In the genomic region with DNA sequence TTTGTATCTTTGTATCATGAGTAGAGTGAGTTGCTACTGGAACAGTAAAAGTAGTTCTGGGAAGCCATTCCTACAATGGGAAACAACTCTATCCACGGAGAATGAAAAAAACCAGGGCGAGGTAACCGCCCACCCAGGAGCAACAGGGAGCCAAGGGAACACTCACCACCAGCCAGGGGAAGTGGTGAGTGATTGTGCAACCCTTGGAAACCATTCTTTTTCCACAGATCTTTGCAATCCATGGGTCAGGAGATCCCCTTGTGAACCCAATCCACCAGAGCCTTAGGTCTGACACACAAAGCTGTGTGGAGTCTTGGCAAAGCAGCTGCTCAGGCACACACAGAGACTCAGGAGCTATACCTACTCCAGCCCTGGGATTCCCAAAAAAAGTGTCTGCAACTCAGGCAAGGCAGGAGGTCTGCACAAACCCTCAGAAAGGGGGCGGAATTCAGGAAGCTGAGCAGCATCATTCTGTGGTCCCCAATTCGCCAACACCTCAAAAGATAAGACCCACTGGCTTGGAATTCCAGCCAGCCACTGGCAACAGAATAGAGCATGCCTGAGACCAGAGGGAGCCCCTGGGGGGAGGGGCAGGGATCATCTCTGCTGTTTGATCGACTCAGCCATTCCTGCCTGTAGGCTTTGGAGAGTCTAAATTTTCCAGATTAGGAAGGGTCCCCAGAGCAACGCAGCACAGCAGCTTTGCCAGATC, we compare ENCODE assay signal across 19 cellular contexts. TPM values are rescaled to one million over a fixed set of nuclear protein-coding genes. Genes with fewer than 3 reads are reported as not detected.
DNase-seq lines count a peak whose midpoint lies in the region; ATAC-seq and TF ChIP-seq lines count a peak whose summit lies in the region.
"Had no signal": no experiment of that assay in that cellular context is flagged by ENCODE, and none has a peak within 500 bp of the region (broad histone marks: within the 10 kb centered on the region; RNA-seq: fewer than 3 reads in every experiment).

No MANE protein-coding gene starts in this region.

- H4K20me1 ChIP-seq in GM23248 (ENCODE audit: insufficient read depth), result no peaks in the 10 kb centered on the region

- WGBS in GM23248 (ENCODE audit: low coverage in 1 of 2, low lambda C conversion rate in 2 of 2, missing lambda C conversion rate in 2 of 2), 2 experiments, result 60 to 63% methylated on average over 7 of the region's 7 CpGs

- H3K4me2 ChIP-seq in GM23248 (ENCODE audit: unreplicated experiment), result no peak overlapping the region

- ATAC-seq in sciatic nerve (peak; percentile 94), GM21737 (IDR thresholded peaks at IDR 0.05; ENCODE audit: unreplicated experiment) (no peak), GM18909 (IDR thresholded peaks at IDR 0.05; ENCODE audit: poor library complexity, unreplicated experiment) (no peak)
- ATAC-seq: gastrocnemius medialis; natural killer cell treated with Interleukin-12 subunit alpha and Interleukin-12 subunit beta and Interleukin-15 and Interleukin-18, amount 100 ng/mL, for 72 hours had no signal

- no peaks in the 10 kb centered on the region for H3K36me3 ChIP-seq in GM23248 (ENCODE audit: low read depth)
- H3K36me3 ChIP-seq in NT2/D1 (ENCODE audit: insufficient read depth, insufficient read length, low read length), result no peaks in the 10 kb centered on the region
- H3K36me3 ChIP-seq: BE2C, gastrocnemius medialis, Peyer's patch, prostate gland had no signal

- DNase-seq in GM23248 (peak; percentile 42), NT2/D1 (ENCODE audit: low read depth, low spot score) (peak; percentile 18), coronary artery (ENCODE audit: low spot score) (no peak), sciatic nerve (ENCODE audit: low spot score) (peak; percentile 64), HT-29 (ENCODE audit: low spot score) (no peak)
- no peak for DNase-seq in activated effector memory CD4-positive, alpha-beta T cell treated with Interleukin-2 at 50 U/mL for 16 hours
- DNase-seq: activated gamma-delta T cell treated with Interleukin-2 at 50 U/mL for 16 hours; BE2C; DMS 273 treated with DMSO at 0.1 percent for 48 hours; effector CD8-positive, alpha-beta T cell; gastrocnemius medialis; NCI-H2029; NCI-H526; Peyer's patch had no signal

- intact Hi-C loops in sciatic nerve (cut with DNase I), result no loop called here

- H3K9me3 ChIP-seq in GM23248 (ENCODE audit: low read depth), result no peaks in the 10 kb centered on the region
- no peaks in the 10 kb centered on the region for H3K9me3 ChIP-seq in NT2/D1 (ENCODE audit: insufficient read depth, low read length)
- H3K9me3 ChIP-seq: BE2C, gastrocnemius medialis, Peyer's patch, prostate gland had no signal

- H3K4me1 ChIP-seq in GM23248 (ENCODE audit: insufficient read depth), result no peaks in the 10 kb centered on the region
- H3K4me1 ChIP-seq in NT2/D1 (ENCODE audit: insufficient read depth, insufficient read length), result no peaks in the 10 kb centered on the region
- H3K4me1 ChIP-seq: BE2C, gastrocnemius medialis, Peyer's patch, prostate gland had no signal

- TF ChIP-seq CTCF in coronary artery (IDR thresholded peaks at IDR 0.05), result no peak

- H3K9ac ChIP-seq in GM23248 (no peak overlapping the region), NT2/D1 (ENCODE audit: insufficient read length, low read depth) (no peak overlapping the region)

- in situ Hi-C loops in GM23248 (cut with MboI), result no loop called here

- H3K4me3 ChIP-seq in GM23248, result no peak overlapping the region
- no peak overlapping the region for H3K4me3 ChIP-seq in NT2/D1 (ENCODE audit: insufficient read length, low read depth)
- no peak overlapping the region for H3K4me3 ChIP-seq in coronary artery
- H3K4me3 ChIP-seq: gastrocnemius medialis, Peyer's patch, prostate gland had no signal

- H3K9me2 ChIP-seq in GM23248 (ENCODE audit: insufficient read depth), result no peaks in the 10 kb centered on the region

- H3K27ac ChIP-seq in GM23248 (no peak overlapping the region), coronary artery (peak overlapping the region; percentile 19 to 35)
- H3K27ac ChIP-seq: gastrocnemius medialis, Peyer's patch, prostate gland had no signal

- H3K27me3 ChIP-seq in GM23248 (replicated peaks; ENCODE audit: insufficient read depth) (no peaks in the 10 kb centered on the region), NT2/D1 (ENCODE audit: insufficient read depth, insufficient read length) (no peaks in the 10 kb centered on the region)
- H3K27me3 ChIP-seq: BE2C, gastrocnemius medialis, Peyer's patch had no signal

- H3F3A ChIP-seq in GM23248 (ENCODE audit: insufficient read depth), result no peaks in the 10 kb centered on the region

- H2AFZ ChIP-seq in GM23248, result no peak overlapping the region

- no peaks in the 10 kb centered on the region for H3K79me2 ChIP-seq in GM23248 (ENCODE audit: insufficient read depth)

RNA-seq across cellular contexts. Expression of gene PPFIA2, which starts 52.1 kb away (rescaled TPM):
- not detected in 2 replicates for total RNA-seq in GM23248 (2014; rRNA removed; shearing (Covaris generic))
- polyA plus RNA-seq in GM23248 (2016; fragmentation: Nextera tagmentation; extraction: Ambion mirVana), result not detected in 2 replicates
- total RNA-seq in sciatic nerve, result 29.5 TPM
- not detected in 2 replicates for total RNA-seq in HT-29 (2014; rRNA removed; shearing (Covaris generic))
- total RNA-seq: lung microvascular endothelial cell; natural killer cell treated with Interleukin-12 subunit alpha and Interleukin-12 subunit beta and Interleukin-15 and Interleukin-18, amount 100 ng/mL, for 72 hours had no signal

Comparison
In these comparisons a context has a peak if more than half of its experiments do, and no peak if none do; other contexts are left out.
1. DNase-seq: peak in GM23248 (single experiment), NT2/D1 (single experiment) and sciatic nerve (single experiment); none in coronary artery (single experiment), activated effector memory CD4-positive, alpha-beta T cell treated with Interleukin-2 at 50 U/mL for 16 hours (single experiment) and HT-29 (single experiment).
2. RNA of gene PPFIA2, which starts 52.1 kb away (total RNA-seq): 29.5 TPM in sciatic nerve (single experiment); not detected in GM23248 and not detected in HT-29; every median in the first group is over 10 times any median in the second.